Comparison of ENCODE assay signal across 9 cellular contexts in the genomic region with DNA sequence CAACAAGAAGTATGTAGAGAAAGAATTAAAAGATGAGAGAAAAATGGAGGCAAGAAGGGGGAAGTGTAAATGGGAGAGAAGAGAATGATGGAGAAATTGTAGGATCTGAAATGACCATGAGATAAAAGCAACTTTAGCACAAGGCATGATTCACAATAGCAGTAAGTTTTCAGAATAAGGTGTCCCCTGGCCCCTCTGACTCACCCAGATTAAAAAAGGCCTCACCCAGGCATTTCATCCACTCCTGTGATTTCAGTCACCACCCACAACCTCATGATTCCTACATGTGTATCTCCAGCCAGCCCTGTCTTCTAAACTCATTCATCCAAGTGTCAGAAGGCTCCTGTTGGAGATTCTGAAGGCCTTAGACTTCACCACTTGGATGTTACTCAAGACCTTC. TPM values are rescaled to one million over a fixed set of nuclear protein-coding genes. Genes with fewer than 3 reads are reported as not detected.
DNase-seq lines count a peak whose midpoint lies in the region; ATAC-seq, FAIRE-seq and TF ChIP-seq lines count a peak whose summit lies in the region.
"Had no signal": no experiment of that assay in that cellular context is flagged by ENCODE, and none has a peak within 500 bp of the region (broad histone marks: within the 10 kb centered on the region; RNA-seq: fewer than 3 reads in every experiment).

No MANE protein-coding gene starts in this region.

- H3K27ac ChIP-seq in transverse colon: peak overlapping the region in 1 of 4 donors; percentile 16

- H3K4me1 ChIP-seq in transverse colon: no peaks in the 10 kb centered on the region

- H3K9me3 Mint-ChIP-seq in central memory CD8-positive, alpha-beta T cell: no peaks in the 10 kb centered on the region

- peaks cover 32% of the 10 kb centered on the region for H3K4me1 Mint-ChIP-seq in central memory CD8-positive, alpha-beta T cell

- H3K9me3 ChIP-seq in transverse colon: peaks cover 0 to 10% of the 10 kb centered on the region in 2 donors

- H3K4me3 Mint-ChIP-seq in central memory CD8-positive, alpha-beta T cell: no peak overlapping the region

- TF ChIP-seq CTCF in transverse colon (IDR thresholded peaks at IDR 0.05): no peak

- intact Hi-C loops in transverse colon (cut with DNase I; ENCODE audit: low total_unique reads): no loop called here

- H3K27ac Mint-ChIP-seq in central memory CD8-positive, alpha-beta T cell (ENCODE audit: low read depth): peak overlapping the region; percentile 86

- TF ChIP-seq EP300 in transverse colon (IDR thresholded peaks at IDR 0.05; ENCODE audit: low read depth): no peak

- peaks cover 0 to 57% (median 5%) of the 10 kb centered on the region in 4 donors for H3K36me3 ChIP-seq in transverse colon

- no peak overlapping the region for H3K4me3 ChIP-seq in transverse colon

- peaks cover 48% of the 10 kb centered on the region for H3K36me3 Mint-ChIP-seq in central memory CD8-positive, alpha-beta T cell (ENCODE audit: insufficient read depth)

- peak; percentile 4 for FAIRE-seq in RCC 7860 (lab: Jason Lieb, UNC)
- FAIRE-seq: islet of Langerhans had no signal

- peak; percentile 43 for DNase-seq in RCC 7860 (ENCODE audit: low spot score)
- DNase-seq in central memory CD8-positive, alpha-beta T cell (ENCODE audit: low spot score in 2 of 2): no peak
- DNase-seq in stimulated activated CD8-positive, alpha-beta memory T cell treated with anti-CD3 and anti-CD28 coated beads, Interleukin-15, amount 100 ng/mL, for 48 hours (ENCODE audit: low read depth in 2 of 2): peak; percentile 29 to 37
- DNase-seq in COR-L47 (lab: John Stamatoyannopoulos, UW): no peak
- DNase-seq in transverse colon: no peak

- H3K27me3 Mint-ChIP-seq in central memory CD8-positive, alpha-beta T cell: no peaks in the 10 kb centered on the region

- no peak for TF ChIP-seq POLR2A in transverse colon (IDR thresholded peaks at IDR 0.05)

- no peaks in the 10 kb centered on the region for H3K27me3 ChIP-seq in transverse colon

- in situ Hi-C loops in transverse colon (cut with MboI; ENCODE audit: low pct_ligation_motif_present in 1 of 4, low pct_unique_long_range_greater_than_20kb in 1 of 4, low sequenced_read_pairs in 3 of 4): no loop called here

- peak; percentile 54 for ATAC-seq in GM18868 (IDR thresholded peaks at IDR 0.05; ENCODE audit: unreplicated experiment)
- no peak for ATAC-seq in central memory CD8-positive, alpha-beta T cell (replicated peaks; ENCODE audit: extremely low read depth, poor library complexity, severe bottlenecking)
- ATAC-seq in GM18517 (IDR thresholded peaks at IDR 0.05; ENCODE audit: unreplicated experiment): no peak
- no peak for ATAC-seq in GM21723 (IDR thresholded peaks at IDR 0.05; ENCODE audit: unreplicated experiment)

RNA-seq across cellular contexts. Expression of gene SP100, which starts 56.6 kb away (rescaled TPM):
- 100 to 1,000 TPM in 2 of 4 donors, 10 to 100 TPM in 2; 44.6 to 252 (median 99.7) TPM for total RNA-seq in transverse colon

Comparison
In these comparisons a context has a peak if more than half of its experiments do, and no peak if none do; other contexts are left out.
1. DNase-seq: peak in RCC 7860 (single experiment) and stimulated activated CD8-positive, alpha-beta memory T cell treated with anti-CD3 and anti-CD28 coated beads, Interleukin-15, amount 100 ng/mL, for 48 hours (2 of 2); none in central memory CD8-positive, alpha-beta T cell (0 of 2), COR-L47 (single experiment) and transverse colon (single experiment).